1 cellular context compared by ENCODE assay signal in the genomic region with DNA sequence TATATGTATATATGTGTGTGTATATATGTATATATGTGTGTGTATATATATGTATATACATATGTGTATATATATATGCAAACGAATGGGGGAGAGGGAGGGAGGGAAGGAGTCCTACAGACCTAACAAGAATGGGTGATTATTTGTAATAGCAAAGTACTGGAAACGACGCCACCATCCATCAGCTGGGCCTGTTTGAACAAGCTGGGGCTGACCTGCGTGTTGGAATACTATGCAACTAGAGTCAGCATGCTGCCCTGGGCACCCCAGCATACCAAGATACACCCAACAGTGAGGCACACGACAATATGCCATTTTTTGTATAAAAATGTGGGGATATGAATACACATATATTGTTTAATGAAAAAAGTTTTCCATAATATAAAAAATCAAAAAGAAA.
TF ChIP-seq lines count a peak whose summit lies in the region.

No MANE protein-coding gene starts in this region.

TF ChIP-seq in WTC11, 78 proteins besides CTCF, POLR2A, EP300 and RAD21 (continued from another document):
- TF ChIP-seq, protein P1, sequence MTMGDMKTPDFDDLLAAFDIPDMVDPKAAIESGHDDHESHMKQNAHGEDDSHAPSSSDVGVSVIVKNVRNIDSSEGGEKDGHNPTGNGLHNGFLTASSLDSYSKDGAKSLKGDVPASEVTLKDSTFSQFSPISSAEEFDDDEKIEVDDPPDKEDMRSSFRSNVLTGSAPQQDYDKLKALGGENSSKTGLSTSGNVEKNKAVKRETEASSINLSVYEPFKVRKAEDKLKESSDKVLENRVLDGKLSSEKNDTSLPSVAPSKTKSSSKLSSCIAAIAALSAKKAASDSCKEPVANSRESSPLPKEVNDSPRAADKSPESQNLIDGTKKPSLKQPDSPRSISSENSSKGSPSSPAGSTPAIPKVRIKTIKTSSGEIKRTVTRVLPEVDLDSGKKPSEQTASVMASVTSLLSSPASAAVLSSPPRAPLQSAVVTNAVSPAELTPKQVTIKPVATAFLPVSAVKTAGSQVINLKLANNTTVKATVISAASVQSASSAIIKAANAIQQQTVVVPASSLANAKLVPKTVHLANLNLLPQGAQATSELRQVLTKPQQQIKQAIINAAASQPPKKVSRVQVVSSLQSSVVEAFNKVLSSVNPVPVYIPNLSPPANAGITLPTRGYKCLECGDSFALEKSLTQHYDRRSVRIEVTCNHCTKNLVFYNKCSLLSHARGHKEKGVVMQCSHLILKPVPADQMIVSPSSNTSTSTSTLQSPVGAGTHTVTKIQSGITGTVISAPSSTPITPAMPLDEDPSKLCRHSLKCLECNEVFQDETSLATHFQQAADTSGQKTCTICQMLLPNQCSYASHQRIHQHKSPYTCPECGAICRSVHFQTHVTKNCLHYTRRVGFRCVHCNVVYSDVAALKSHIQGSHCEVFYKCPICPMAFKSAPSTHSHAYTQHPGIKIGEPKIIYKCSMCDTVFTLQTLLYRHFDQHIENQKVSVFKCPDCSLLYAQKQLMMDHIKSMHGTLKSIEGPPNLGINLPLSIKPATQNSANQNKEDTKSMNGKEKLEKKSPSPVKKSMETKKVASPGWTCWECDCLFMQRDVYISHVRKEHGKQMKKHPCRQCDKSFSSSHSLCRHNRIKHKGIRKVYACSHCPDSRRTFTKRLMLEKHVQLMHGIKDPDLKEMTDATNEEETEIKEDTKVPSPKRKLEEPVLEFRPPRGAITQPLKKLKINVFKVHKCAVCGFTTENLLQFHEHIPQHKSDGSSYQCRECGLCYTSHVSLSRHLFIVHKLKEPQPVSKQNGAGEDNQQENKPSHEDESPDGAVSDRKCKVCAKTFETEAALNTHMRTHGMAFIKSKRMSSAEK (CRISPR knock-in tag; IDR thresholded peaks at IDR 0.05; ENCODE audit: borderline replicate concordance) = no peak
